8 cellular contexts compared by ENCODE assay signal in genomic region chr13:79631260-79631659, GRCh38.
DNase-seq lines count a peak whose midpoint lies in the region; ATAC-seq and TF ChIP-seq lines count a peak whose summit lies in the region.
"Had no signal": no experiment of that assay in that cellular context is flagged by ENCODE, and none has a peak within 500 bp of the region (broad histone marks: within the 10 kb centered on the region; RNA-seq: fewer than 3 reads in every experiment).

No MANE protein-coding gene starts in this region.

- no peaks in the 10 kb centered on the region for H3K9me3 ChIP-seq in Panc1 (ENCODE audit: control insufficient read depth, insufficient read depth, low read depth, low read length)

- H3K27me3 ChIP-seq in Panc1 (ENCODE audit: control insufficient read depth, insufficient read depth, low read length) = no peaks in the 10 kb centered on the region

- no peaks in the 10 kb centered on the region for H3K36me3 ChIP-seq in Panc1 (ENCODE audit: control insufficient read depth, insufficient read depth, low read length)

- no peak overlapping the region for H3K27ac ChIP-seq in Panc1 (ENCODE audit: low read length)

- POLR2A ChIA-PET in Panc1 (lab: Charles Lee) = no interaction called here

- DNase-seq in H4 (ENCODE audit: low spot score) (peak; percentile 67), Panc1 (ENCODE audit: low read depth, low spot score) (peak; percentile 51), fibroblast of gingiva (ENCODE audit: low read depth) (peak; percentile 90), renal cortical epithelial cell (ENCODE audit: low read depth) (peak; percentile 98), GM19240 (ENCODE audit: insufficient read length, low spot score) (no peak)
- DNase-seq: left colon had no signal

- intact Hi-C loops in Panc1 (cut with micrococcal nuclease; ENCODE audit: unreplicated experiment) = no loop called here

- TF ChIP-seq CTCF in Panc1 (IDR thresholded peaks at IDR 0.05) = peak; percentile 32

- ATAC-seq in Panc1 = peak; percentile 90
- no peak for ATAC-seq in GM21717 (IDR thresholded peaks at IDR 0.05; ENCODE audit: unreplicated experiment)
- ATAC-seq in HG03460 (IDR thresholded peaks at IDR 0.05; ENCODE audit: unreplicated experiment) = no peak
- ATAC-seq: left colon had no signal

- in situ Hi-C loops in Panc1 (cut with HindIII; ENCODE audit: low pct_unique_long_range_greater_than_20kb, low sequenced_read_pairs) = no loop called here

- no TSS peak for BruUV-seq in Panc1 (replicated peaks; lab: Mats Ljungman, UMichigan)

- no peaks in the 10 kb centered on the region for H3K4me1 ChIP-seq in Panc1 (ENCODE audit: control insufficient read depth, insufficient read depth, low read length)

- no peak overlapping the region for H3K4me3 ChIP-seq in Panc1 (ENCODE audit: low read depth in 2 of 2, low read length in 2 of 2)

- CTCF ChIA-PET in Panc1 (lab: Charles Lee) = interaction anchor here (0.7 kb wide), 1 partner anchor 455 kb away, joined by 3 read pairs; no protein-coding TSS in a partner anchor
